ENCODE assay signal across 8 cellular contexts in genomic region chr12:68641138-68641537, GRCh38. TPM values are rescaled to one million over a fixed set of nuclear protein-coding genes. Genes with fewer than 3 reads are reported as not detected.
DNase-seq lines count a peak whose midpoint lies in the region; ATAC-seq, FAIRE-seq and TF ChIP-seq lines count a peak whose summit lies in the region.

No MANE protein-coding gene starts in this region.

- in situ Hi-C loops in gastrocnemius medialis (cut with MboI; ENCODE audit: low sequenced_read_pairs in 4 of 4) = no loop called here

- no peaks in the 10 kb centered on the region for H3K27me3 ChIP-seq in pancreas
- H3K27me3 ChIP-seq in gastrocnemius medialis = no peaks in the 10 kb centered on the region

- 15 to 25% methylated on average over 5 of the region's 5 CpGs for WGBS in pancreas, 2 donors

- no peak for TF ChIP-seq CTCF in pancreas (IDR thresholded peaks at IDR 0.05)
- no peak for TF ChIP-seq CTCF in gastrocnemius medialis (IDR thresholded peaks at IDR 0.05 in 4 of 5, conservative IDR thresholded peaks at IDR 0.05 in 1 of 5)
- TF ChIP-seq CTCF in foreskin fibroblast (IDR thresholded peaks at IDR 0.05; ENCODE audit: low read depth, low read length) = no peak
- no peak for TF ChIP-seq CTCF in nephron progenitor cell (IDR thresholded peaks at IDR 0.05)

- H3K36me3 ChIP-seq in pancreas (no peaks in the 10 kb centered on the region), gastrocnemius medialis (no peaks in the 10 kb centered on the region)

- no peak for FAIRE-seq in pancreas (lab: Jason Lieb, UNC)

- ATAC-seq in GM18870 (IDR thresholded peaks at IDR 0.05; ENCODE audit: unreplicated experiment) (peak; percentile 93), HG02798 (IDR thresholded peaks at IDR 0.05; ENCODE audit: poor library complexity, unreplicated experiment) (peak; percentile 94), pancreas (peak in 3 of 4 donors; percentile 17 to 60 (median 51)), gastrocnemius medialis (no peak)

- peak; percentile 29 to 31 for DNase-seq in activated CD4-positive, alpha-beta T cell treated with anti-CD3 and anti-CD28 coated beads for 4 hours
- DNase-seq in pancreas = no peak
- DNase-seq in gastrocnemius medialis = no peak
- DNase-seq in foreskin fibroblast = no peak
- no peak for DNase-seq in DMS 273 treated with DMSO at 0.1 percent for 48 hours (lab: John Stamatoyannopoulos, UW)
- no peak for DNase-seq in nephron progenitor cell

- no peaks in the 10 kb centered on the region for H3K9me3 Mint-ChIP-seq in nephron progenitor cell

- H3K4me3 ChIP-seq in pancreas = no peak overlapping the region
- no peak overlapping the region for H3K4me3 ChIP-seq in gastrocnemius medialis
- no peak overlapping the region for H3K4me3 ChIP-seq in foreskin fibroblast (ENCODE audit: low read depth in 1 of 2, low read length in 2 of 2)

- peaks cover 28% of the 10 kb centered on the region for H3K36me3 Mint-ChIP-seq in nephron progenitor cell (ENCODE audit: low read depth)

- H3K27ac Mint-ChIP-seq in nephron progenitor cell = no peak overlapping the region

- intact Hi-C loops in pancreas (cut with DNase I) (no loop called here), gastrocnemius medialis (cut with DNase I; ENCODE audit: low total_unique reads) (no loop called here)

- no peaks in the 10 kb centered on the region for H3K4me1 Mint-ChIP-seq in nephron progenitor cell

- TF ChIP-seq POLR2A in gastrocnemius medialis (IDR thresholded peaks at IDR 0.05) = no peak

- H3K27me3 Mint-ChIP-seq in nephron progenitor cell (ENCODE audit: low read depth, poor library complexity) = no peaks in the 10 kb centered on the region

- H3K4me1 ChIP-seq in pancreas = peaks cover 4 to 28% (median 13%) of the 10 kb centered on the region in 3 donors
- H3K4me1 ChIP-seq in gastrocnemius medialis = peaks cover 25 to 34% of the 10 kb centered on the region in 2 donors

- no peak overlapping the region for H3K4me3 Mint-ChIP-seq in nephron progenitor cell

- H3K9me3 ChIP-seq in pancreas = no peaks in the 10 kb centered on the region
- no peaks in the 10 kb centered on the region for H3K9me3 ChIP-seq in gastrocnemius medialis

- H3K27ac ChIP-seq in pancreas = no peak overlapping the region
- no peak overlapping the region for H3K27ac ChIP-seq in gastrocnemius medialis

RNA-seq across cellular contexts. Expression of gene RAP1B, which starts 30.4 kb away (rescaled TPM):
- total RNA-seq in pancreas (10 to 100 TPM; 29.8 to 60.5 (median 37.1) TPM), gastrocnemius medialis (10 to 100 TPM; 58.4 to 93.8 (median 71.9) TPM)
- 10 to 100 TPM; 30.1 to 47.0 TPM for polyA plus RNA-seq in pancreas

RNA-seq across cellular contexts. Expression of gene NUP107, which starts 45.6 kb away (rescaled TPM):
- total RNA-seq in pancreas (10 to 100 TPM; 11.3 to 22.1 (median 14.6) TPM), gastrocnemius medialis (10 to 100 TPM; 13.0 to 43.1 (median 25.9) TPM)
- polyA plus RNA-seq in pancreas = 10 to 100 TPM; 11.3 to 17.2 TPM

Comparison
In these comparisons a context has a peak if more than half of its experiments do, and no peak if none do; other contexts are left out.
1. ATAC-seq: peak in GM18870 (single experiment), HG02798 (single experiment) and pancreas (3 of 4); none in gastrocnemius medialis (0 of 2).
2. DNase-seq: peak in activated CD4-positive, alpha-beta T cell treated with anti-CD3 and anti-CD28 coated beads for 4 hours (2 of 2); none in pancreas (0 of 6), gastrocnemius medialis (0 of 2), foreskin fibroblast (0 of 2), DMS 273 treated with DMSO at 0.1 percent for 48 hours (single experiment) and nephron progenitor cell (single experiment).